ENCODE assay signal across 8 cellular contexts in genomic region chr15:83365370-83365938, GRCh38.
DNase-seq lines count a peak whose midpoint lies in the region; ATAC-seq and TF ChIP-seq lines count a peak whose summit lies in the region.

No MANE protein-coding gene starts in this region.

- no peak for TF ChIP-seq EP300 in esophagus muscularis mucosa (IDR thresholded peaks at IDR 0.05)

- no peak overlapping the region for H3K27ac ChIP-seq in esophagus muscularis mucosa (replicated peaks in 1 of 4)
- H3K27ac ChIP-seq in naive thymus-derived CD4-positive, alpha-beta T cell (ENCODE audit: low read depth, low read length), result no peak overlapping the region

- no peak for TF ChIP-seq CTCF in esophagus muscularis mucosa (IDR thresholded peaks at IDR 0.05)

- peak overlapping the region; percentile 53 for H3K4me3 Mint-ChIP-seq in T-helper 17 cell
- H3K4me3 Mint-ChIP-seq in naive thymus-derived CD4-positive, alpha-beta T cell, result peak overlapping the region; percentile 22 to 83 (median 77)

- intact Hi-C loops in esophagus muscularis mucosa (cut with DNase I), result no loop called here
- intact Hi-C loops in naive thymus-derived CD4-positive, alpha-beta T cell (cut with micrococcal nuclease), result no loop called here

- H3K27me3 ChIP-seq in esophagus muscularis mucosa, result peaks cover 0 to 51% (median 10%) of the 10 kb centered on the region in 4 donors
- peaks cover 3 to 7% of the 10 kb centered on the region in 2 donors for H3K27me3 ChIP-seq in naive thymus-derived CD4-positive, alpha-beta T cell (ENCODE audit: control insufficient read depth in 2 of 2, insufficient read depth in 2 of 2, low read length in 2 of 2)

- DNase-seq in NCI-H748 (lab: John Stamatoyannopoulos, UW; ENCODE audit: unreplicated experiment) (peak; percentile 7), NCI-H748 treated with DMSO at 0.1 percent for 48 hours (lab: John Stamatoyannopoulos, UW) (no peak), T-helper 17 cell (no peak), esophagus muscularis mucosa (ENCODE audit: extremely low spot score) (no peak), NCI-H187 (lab: John Stamatoyannopoulos, UW) (no peak)
- peak in 2 of 9 donors; percentile 5 to 25 for DNase-seq in naive thymus-derived CD4-positive, alpha-beta T cell

- no peaks in the 10 kb centered on the region for H3K36me3 ChIP-seq in esophagus muscularis mucosa
- H3K36me3 ChIP-seq in naive thymus-derived CD4-positive, alpha-beta T cell (ENCODE audit: control insufficient read depth in 2 of 3, insufficient read depth in 3 of 3, low read length in 3 of 3), result no peaks in the 10 kb centered on the region

- ATAC-seq in T-helper 17 cell (no peak), HG03108 (IDR thresholded peaks at IDR 0.05; ENCODE audit: unreplicated experiment) (no peak), HG02884 (IDR thresholded peaks at IDR 0.05; ENCODE audit: unreplicated experiment) (no peak)
- no peak for ATAC-seq in naive thymus-derived CD4-positive, alpha-beta T cell

- WGBS in esophagus muscularis mucosa, result under 1% methylated on average over 27 of the region's 27 CpGs

- peaks cover 73% of the 10 kb centered on the region for H3K27me3 Mint-ChIP-seq in T-helper 17 cell
- peaks cover 63 to 86% (median 76%) of the 10 kb centered on the region in 5 donors for H3K27me3 Mint-ChIP-seq in naive thymus-derived CD4-positive, alpha-beta T cell

- CTCF ChIA-PET in naive thymus-derived CD4-positive, alpha-beta T cell (lab: Charles Lee), result no interaction called here

- peak overlapping the region; percentile 47 for H3K27ac Mint-ChIP-seq in T-helper 17 cell
- peak overlapping the region in 1 of 9 donors; percentile 46 for H3K27ac Mint-ChIP-seq in naive thymus-derived CD4-positive, alpha-beta T cell

- H3K4me3 ChIP-seq in esophagus muscularis mucosa, result peak overlapping the region; percentile 42 to 56 (median 47)
- H3K4me3 ChIP-seq in naive thymus-derived CD4-positive, alpha-beta T cell (ENCODE audit: low read length), result no peak overlapping the region

- H3K9me3 Mint-ChIP-seq in naive thymus-derived CD4-positive, alpha-beta T cell, result peaks cover 0 to 2% (median 0%) of the 10 kb centered on the region in 11 donors

- POLR2A ChIA-PET in naive thymus-derived CD4-positive, alpha-beta T cell (lab: Charles Lee), result no interaction called here

- H3K9me3 ChIP-seq in T-helper 17 cell (ENCODE audit: control insufficient read depth, low read length, poor library complexity, severe bottlenecking) (no peaks in the 10 kb centered on the region), esophagus muscularis mucosa (no peaks in the 10 kb centered on the region)
- H3K9me3 ChIP-seq in naive thymus-derived CD4-positive, alpha-beta T cell (ENCODE audit: control insufficient read depth in 2 of 3, low read length in 3 of 3), result no peaks in the 10 kb centered on the region

- TF ChIP-seq POLR2A in esophagus muscularis mucosa (IDR thresholded peaks at IDR 0.05; ENCODE audit: low read depth), result no peak

- H3K36me3 Mint-ChIP-seq in T-helper 17 cell (ENCODE audit: low read depth), result peaks cover 2% of the 10 kb centered on the region
- H3K36me3 Mint-ChIP-seq in naive thymus-derived CD4-positive, alpha-beta T cell, result no peaks in the 10 kb centered on the region

- peaks cover 0 to 13% (median 10%) of the 10 kb centered on the region in 4 donors for H3K4me1 ChIP-seq in esophagus muscularis mucosa
- no peaks in the 10 kb centered on the region for H3K4me1 ChIP-seq in naive thymus-derived CD4-positive, alpha-beta T cell (ENCODE audit: control insufficient read depth in 2 of 2, insufficient read depth in 2 of 2, low read length in 2 of 2)

- peaks cover 10% of the 10 kb centered on the region for H3K4me1 Mint-ChIP-seq in T-helper 17 cell
- H3K4me1 Mint-ChIP-seq in naive thymus-derived CD4-positive, alpha-beta T cell, result peaks cover 9 to 19% (median 16%) of the 10 kb centered on the region in 7 donors
